Comparison of ENCODE assay signal across 21 cellular contexts in genomic region chr1:77465922-77466321, GRCh38.
DNase-seq lines count a peak whose midpoint lies in the region; ATAC-seq, FAIRE-seq and TF ChIP-seq lines count a peak whose summit lies in the region.
"Had no signal": no experiment of that assay in that cellular context is flagged by ENCODE, and none has a peak within 500 bp of the region (broad histone marks: within the 10 kb centered on the region; RNA-seq: fewer than 3 reads in every experiment).

No MANE protein-coding gene starts in this region.

- no peak for ATAC-seq in activated naive CD4-positive, alpha-beta T cell treated with anti-CD3 and anti-CD28 coated beads, Interleukin-2, amount 50 U/mL, for 72 hours
- ATAC-seq in pancreas (no peak), HG02970 (IDR thresholded peaks at IDR 0.05; ENCODE audit: low FRiP score, unreplicated experiment) (no peak)
- ATAC-seq: HCT116, K562 had no signal

- TF ChIP-seq CTCF in spleen (IDR thresholded peaks at IDR 0.05 in 8 of 11, conservative IDR thresholded peaks at IDR 0.05 in 3 of 11) (no peak), pancreas (IDR thresholded peaks at IDR 0.05) (no peak)

- H3K36me3 Mint-ChIP-seq in activated naive CD4-positive, alpha-beta T cell treated with anti-CD3 and anti-CD28 coated beads, Interleukin-2, amount 50 U/mL, for 72 hours = no peaks in the 10 kb centered on the region
- H3K36me3 Mint-ChIP-seq: CD14-positive monocyte; CD4-positive, alpha-beta memory T cell had no signal

- H3K27ac Mint-ChIP-seq in activated naive CD4-positive, alpha-beta T cell treated with anti-CD3 and anti-CD28 coated beads, Interleukin-2, amount 50 U/mL, for 72 hours = no peak overlapping the region
- H3K27ac Mint-ChIP-seq: CD14-positive monocyte, HFFc6 had no signal

- no peaks in the 10 kb centered on the region for H3K4me1 ChIP-seq in spleen
- no peaks in the 10 kb centered on the region for H3K4me1 ChIP-seq in pancreas
- H3K4me1 ChIP-seq: BLaER1 had no signal

- peaks cover 0 to 12% of the 10 kb centered on the region in 2 donors for H3K9me3 Mint-ChIP-seq in activated naive CD4-positive, alpha-beta T cell treated with anti-CD3 and anti-CD28 coated beads, Interleukin-2, amount 50 U/mL, for 72 hours
- H3K9me3 Mint-ChIP-seq: CD4-positive, alpha-beta memory T cell; HFFc6 had no signal

- H3K4me3 ChIP-seq in H7 (ENCODE audit: insufficient read depth, low read depth, low read length) (no peak overlapping the region), spleen (no peak overlapping the region), pancreas (no peak overlapping the region)
- H3K4me3 ChIP-seq: BLaER1, GM23248, K562 had no signal

- peak overlapping the region; percentile 87 for H3K27ac ChIP-seq in caudate nucleus (ENCODE audit: low read depth, low read length)
- H3K27ac ChIP-seq in layer of hippocampus (ENCODE audit: low read depth, low read length) = peak overlapping the region; percentile 84
- no peak overlapping the region for H3K27ac ChIP-seq in spleen
- no peak overlapping the region for H3K27ac ChIP-seq in pancreas
- H3K27ac ChIP-seq: BLaER1, GM23248 had no signal

- H3K36me3 ChIP-seq in H7 (replicated peaks; ENCODE audit: control insufficient read depth, insufficient read depth, low read length) (no peaks in the 10 kb centered on the region), spleen (no peaks in the 10 kb centered on the region), pancreas (no peaks in the 10 kb centered on the region)
- H3K36me3 ChIP-seq: BLaER1 had no signal

- no peak for FAIRE-seq in pancreas (lab: Jason Lieb, UNC)
- FAIRE-seq: GM19239, H54, K562 had no signal

- WGBS in spleen, 5 donors = 77 to 89% (median 80%) methylated on average over 5 of the region's 5 CpGs
- WGBS in pancreas, 2 donors = 70 to 72% methylated on average over 5 of the region's 5 CpGs

- TF ChIP-seq POLR2A in spleen (IDR thresholded peaks at IDR 0.05) = no peak

- DNase-seq in H7 (peak; percentile 10), caudate nucleus (lab: John Stamatoyannopoulos, UW) (no peak), spleen (peak; percentile 56), NCI-H128 (lab: John Stamatoyannopoulos, UW; ENCODE audit: unreplicated experiment) (no peak), pancreas (no peak)
- DNase-seq in activated naive CD4-positive, alpha-beta T cell treated with anti-CD3 and anti-CD28 coated beads, Interleukin-2, amount 50 U/mL, for 72 hours (ENCODE audit: low spot score in 2 of 2) = no peak
- DNase-seq: 8988T; CD4-positive, alpha-beta memory T cell; DMS153; DMS79; GDM1; GM23248 had no signal

- H3K9me3 ChIP-seq in spleen = no peaks in the 10 kb centered on the region
- H3K9me3 ChIP-seq in pancreas = no peaks in the 10 kb centered on the region
- H3K9me3 ChIP-seq: BLaER1 had no signal

- H3K27me3 ChIP-seq in H7 (ENCODE audit: control insufficient read depth, insufficient read depth, low read length) (no peaks in the 10 kb centered on the region), layer of hippocampus (ENCODE audit: control insufficient read depth, insufficient read depth, low read length) (no peaks in the 10 kb centered on the region), spleen (replicated peaks in 1 of 7) (no peaks in the 10 kb centered on the region), pancreas (no peaks in the 10 kb centered on the region)
- H3K27me3 ChIP-seq: BLaER1 had no signal

- intact Hi-C loops in spleen (cut with DNase I; ENCODE audit: low total_unique reads) (no loop called here), pancreas (cut with DNase I) (no loop called here)

Comparison
In these comparisons a context has a peak if more than half of its experiments do, and no peak if none do; other contexts are left out.
1. DNase-seq: peak in H7 (single experiment) and spleen (single experiment); none in caudate nucleus (0 of 61), activated naive CD4-positive, alpha-beta T cell treated with anti-CD3 and anti-CD28 coated beads, Interleukin-2, amount 50 U/mL, for 72 hours (0 of 2), NCI-H128 (single experiment) and pancreas (0 of 6).
2. H3K27ac ChIP-seq: peak in caudate nucleus (single experiment) and layer of hippocampus (single experiment); none in spleen (0 of 8) and pancreas (0 of 4).